ENCODE assay signal across 9 cellular contexts in genomic region chr17:79812969-79813825, GRCh38.
DNase-seq lines count a peak whose midpoint lies in the region; ATAC-seq and TF ChIP-seq lines count a peak whose summit lies in the region.
"Had no signal": no experiment of that assay in that cellular context is flagged by ENCODE, and none has a peak within 500 bp of the region (broad histone marks: within the 10 kb centered on the region; RNA-seq: fewer than 3 reads in every experiment).

No MANE protein-coding gene starts in this region.

- no peaks in the 10 kb centered on the region for H3K36me3 ChIP-seq in parathyroid adenoma (ENCODE audit: control insufficient read depth, insufficient read depth, low read length)

- peaks cover 20% of the 10 kb centered on the region for H3K4me1 ChIP-seq in parathyroid adenoma

- H3K79me2 ChIP-seq in parathyroid adenoma: no peaks in the 10 kb centered on the region

- no peaks in the 10 kb centered on the region for H3K9me3 ChIP-seq in parathyroid adenoma (ENCODE audit: control insufficient read depth, low read length)

- peak overlapping the region; percentile 34 for H2AFZ ChIP-seq in parathyroid adenoma

- no peak overlapping the region for H3K27ac ChIP-seq in parathyroid adenoma
- H3K27ac ChIP-seq: epithelial cell of prostate had no signal

- ATAC-seq in GM21528 (IDR thresholded peaks at IDR 0.05; ENCODE audit: low FRiP score, unreplicated experiment) (no peak), GM18520 (IDR thresholded peaks at IDR 0.05; ENCODE audit: unreplicated experiment) (no peak), GM19035 (IDR thresholded peaks at IDR 0.05; ENCODE audit: unreplicated experiment) (no peak)

- H3K9ac ChIP-seq in parathyroid adenoma: no peak overlapping the region

- H3K27me3 ChIP-seq in parathyroid adenoma (ENCODE audit: control insufficient read depth, insufficient read depth, low read length): no peaks in the 10 kb centered on the region

- peak overlapping the region; percentile 92 for H3K4me2 ChIP-seq in parathyroid adenoma (ENCODE audit: low read length)

- H3K4me3 ChIP-seq in choroid plexus epithelial cell (ENCODE audit: low read depth, low read length) (peak overlapping the region; percentile 29), parathyroid adenoma (ENCODE audit: low read depth, low read length) (peak overlapping the region; percentile 37)

- DNase-seq in GM13977 (ENCODE audit: low spot score) (peak; percentile 76), NCI-H2227 treated with DMSO at 0.1 percent for 48 hours (lab: John Stamatoyannopoulos, UW) (peak; percentile 30), choroid plexus epithelial cell (ENCODE audit: low read depth) (no peak), NCI-H226 (no peak)

- in situ Hi-C loops in GM13977 (cut with MboI; ENCODE audit: low pct_unique_long_range_greater_than_20kb, low sequenced_read_pairs, unreplicated experiment): no loop called here

- TF ChIP-seq CTCF in GM13977 (IDR thresholded peaks at IDR 0.05; ENCODE audit: extremely low read depth, insufficient read depth, missing control alignments) (no peak), choroid plexus epithelial cell (conservative IDR thresholded peaks at IDR 0.05; ENCODE audit: low read depth, low read length) (no peak), parathyroid adenoma (IDR thresholded peaks at IDR 0.05) (no peak)

Comparison
In these comparisons a context has a peak if more than half of its experiments do, and no peak if none do; other contexts are left out.
1. DNase-seq: peak in GM13977 (single experiment) and NCI-H2227 treated with DMSO at 0.1 percent for 48 hours (single experiment); none in choroid plexus epithelial cell (single experiment) and NCI-H226 (single experiment).